1 cellular context compared by ENCODE assay signal in the genomic region with DNA sequence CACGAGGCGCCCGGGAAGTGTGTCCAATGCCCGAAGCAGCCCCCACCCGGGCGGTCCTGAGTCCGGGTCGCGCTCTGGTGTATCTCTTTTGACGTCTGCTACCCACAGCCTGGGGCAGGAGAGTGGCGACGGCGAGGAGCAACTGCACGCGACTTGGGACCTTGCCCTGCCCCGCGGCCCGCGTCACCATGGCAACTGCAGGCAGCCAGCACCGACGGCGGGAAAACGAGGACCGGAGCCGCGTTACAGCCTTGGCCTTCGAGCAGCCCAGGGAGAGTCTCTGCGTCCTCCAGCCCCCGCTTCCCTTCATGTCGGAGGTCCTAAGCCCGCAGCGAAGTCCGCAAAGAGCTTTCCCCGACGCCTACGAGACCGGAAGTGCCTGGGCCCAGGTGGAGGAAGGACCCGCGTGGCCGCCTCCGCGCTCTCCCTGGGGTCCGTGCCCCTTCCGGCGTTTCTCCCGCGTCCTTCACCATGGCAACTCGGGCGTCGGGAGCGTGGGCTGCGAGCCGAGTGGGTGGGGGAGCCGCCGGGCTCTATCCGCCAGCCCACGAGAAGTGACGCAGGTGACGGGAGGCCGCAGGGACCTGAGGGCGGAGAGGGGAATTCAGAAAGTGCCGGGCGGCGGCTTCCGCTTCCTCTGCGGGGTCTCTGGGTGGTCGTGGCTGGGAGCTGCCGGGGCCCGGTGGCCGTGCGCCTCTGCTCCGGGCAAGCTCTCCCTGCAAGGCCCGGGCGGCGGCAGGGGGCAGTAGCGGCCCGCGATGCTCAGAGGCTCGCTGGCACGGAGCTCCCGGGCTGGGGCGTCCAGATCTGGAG.
TF ChIP-seq lines count a peak whose summit lies in the region.

No MANE protein-coding gene starts in this region.

TF ChIP-seq in HepG2, 621 proteins besides CTCF, POLR2A, EP300 and RAD21 (continued from another document and continues in another):
- TF ChIP-seq, protein P1, sequence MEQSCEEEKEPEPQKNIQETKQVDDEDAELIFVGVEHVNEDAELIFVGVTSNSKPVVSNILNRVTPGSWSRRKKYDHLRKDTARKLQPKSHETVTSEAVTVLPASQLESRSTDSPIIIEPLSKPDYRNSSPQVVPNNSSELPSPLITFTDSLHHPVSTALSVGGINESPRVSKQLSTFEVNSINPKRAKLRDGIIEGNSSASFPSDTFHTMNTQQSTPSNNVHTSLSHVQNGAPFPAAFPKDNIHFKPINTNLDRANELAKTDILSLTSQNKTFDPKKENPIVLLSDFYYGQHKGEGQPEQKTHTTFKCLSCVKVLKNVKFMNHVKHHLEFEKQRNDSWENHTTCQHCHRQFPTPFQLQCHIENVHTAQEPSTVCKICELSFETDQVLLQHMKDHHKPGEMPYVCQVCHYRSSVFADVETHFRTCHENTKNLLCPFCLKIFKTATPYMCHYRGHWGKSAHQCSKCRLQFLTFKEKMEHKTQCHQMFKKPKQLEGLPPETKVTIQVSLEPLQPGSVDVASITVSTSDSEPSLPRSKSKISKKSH (CRISPR knock-in tag; IDR thresholded peaks at IDR 0.05; ENCODE audit: borderline replicate concordance): peak; percentile 56; the same call in 1 of the 2 replicates
- TF ChIP-seq ZNF674 (CRISPR knock-in tag; IDR thresholded peaks at IDR 0.05; ENCODE audit: low read depth): no peak
- peak; percentile 90; the same call in 1 of the 2 replicates for TF ChIP-seq ZBTB7B (CRISPR knock-in tag; IDR thresholded peaks at IDR 0.05)
- TF ChIP-seq ZNF10 (CRISPR knock-in tag; IDR thresholded peaks at IDR 0.05; ENCODE audit: borderline replicate concordance, low read depth): no peak
- TF ChIP-seq PCBP1 (IDR thresholded peaks at IDR 0.05; ENCODE audit: borderline replicate concordance, low read depth, low read length): no peak
- TF ChIP-seq HMGXB3 (CRISPR knock-in tag; IDR thresholded peaks at IDR 0.05; ENCODE audit: borderline replicate concordance): no peak
- TF ChIP-seq NBN (conservative IDR thresholded peaks at IDR 0.05): no peak
- TF ChIP-seq THAP11 (CRISPR knock-in tag; IDR thresholded peaks at IDR 0.05): peak; percentile 44; the same call in 1 of the 2 replicates
- TF ChIP-seq PITX1 (CRISPR knock-in tag; IDR thresholded peaks at IDR 0.05): no peak
- TF ChIP-seq FOSL1 (CRISPR knock-in tag; IDR thresholded peaks at IDR 0.05; ENCODE audit: borderline replicate concordance): no peak
- peak; percentile 33 for TF ChIP-seq TAF15 (IDR thresholded peaks at IDR 0.05; ENCODE audit: low read depth, low read length, poor library complexity, severe bottlenecking)
- TF ChIP-seq ZSCAN30 (CRISPR knock-in tag; IDR thresholded peaks at IDR 0.05): no peak
- no peak for TF ChIP-seq SYNCRIP (IDR thresholded peaks at IDR 0.05; ENCODE audit: insufficient read depth, low read depth, low read length)
- TF ChIP-seq CEBPB (IDR thresholded peaks at IDR 0.05; ENCODE audit: borderline replicate concordance, low read depth, low read length): no peak
- no peak for TF ChIP-seq ZNF780A (CRISPR knock-in tag; IDR thresholded peaks at IDR 0.05)
- TF ChIP-seq ELF1 (CRISPR knock-in tag; IDR thresholded peaks at IDR 0.05): peak; percentile 76
- peak; percentile 50; the same call in 1 of the 2 replicates for TF ChIP-seq ZNF383 (CRISPR knock-in tag; IDR thresholded peaks at IDR 0.05; ENCODE audit: borderline replicate concordance)
- TF ChIP-seq FOXP1 (IDR thresholded peaks at IDR 0.05): no peak
- no peak for TF ChIP-seq FOXP1 (CRISPR knock-in tag; IDR thresholded peaks at IDR 0.05)
- no peak for TF ChIP-seq SATB2 (CRISPR knock-in tag; IDR thresholded peaks at IDR 0.05)
- TF ChIP-seq MBNL3 (CRISPR knock-in tag; conservative IDR thresholded peaks at IDR 0.05): no peak
- TF ChIP-seq ZNF136 (CRISPR knock-in tag; IDR thresholded peaks at IDR 0.05; ENCODE audit: low read depth): no peak; the same call in 1 of the 2 replicates
- peak; percentile 24; the same call in 1 of the 2 replicates for TF ChIP-seq ARNTL (CRISPR knock-in tag; IDR thresholded peaks at IDR 0.05)
- TF ChIP-seq RNF219 (CRISPR knock-in tag; IDR thresholded peaks at IDR 0.05): no peak
- no peak; the same call in 1 of the 2 replicates for TF ChIP-seq ZNF224 (CRISPR knock-in tag; IDR thresholded peaks at IDR 0.05)
- TF ChIP-seq PHF20 (CRISPR knock-in tag; IDR thresholded peaks at IDR 0.05): 0 out of 2 replicates have a peak, but pooled peaks have one; percentile 38
- no peak for TF ChIP-seq XBP1 (CRISPR knock-in tag; IDR thresholded peaks at IDR 0.05)
- TF ChIP-seq, protein P2, sequence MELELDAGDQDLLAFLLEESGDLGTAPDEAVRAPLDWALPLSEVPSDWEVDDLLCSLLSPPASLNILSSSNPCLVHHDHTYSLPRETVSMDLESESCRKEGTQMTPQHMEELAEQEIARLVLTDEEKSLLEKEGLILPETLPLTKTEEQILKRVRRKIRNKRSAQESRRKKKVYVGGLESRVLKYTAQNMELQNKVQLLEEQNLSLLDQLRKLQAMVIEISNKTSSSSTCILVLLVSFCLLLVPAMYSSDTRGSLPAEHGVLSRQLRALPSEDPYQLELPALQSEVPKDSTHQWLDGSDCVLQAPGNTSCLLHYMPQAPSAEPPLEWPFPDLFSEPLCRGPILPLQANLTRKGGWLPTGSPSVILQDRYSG (CRISPR knock-in tag; IDR thresholded peaks at IDR 0.05): no peak
- peak; percentile 35; the same call in 1 of the 2 replicates for TF ChIP-seq MEIS1 (CRISPR knock-in tag; IDR thresholded peaks at IDR 0.05; ENCODE audit: borderline replicate concordance)
- TF ChIP-seq SP140L (CRISPR knock-in tag; IDR thresholded peaks at IDR 0.05; ENCODE audit: borderline replicate concordance): no peak
- peak; percentile 78; the same call in 1 of the 2 replicates for TF ChIP-seq MXD4 (CRISPR knock-in tag; IDR thresholded peaks at IDR 0.05)
- no peak for TF ChIP-seq KAT2B (IDR thresholded peaks at IDR 0.05; ENCODE audit: borderline replicate concordance, low read depth, low read length)
- no peak for TF ChIP-seq ZUFSP (CRISPR knock-in tag; IDR thresholded peaks at IDR 0.05; ENCODE audit: borderline replicate concordance)
- 0 out of 2 replicates have a peak, but pooled peaks have one; percentile 3 for TF ChIP-seq ZNF569 (CRISPR knock-in tag; IDR thresholded peaks at IDR 0.05; ENCODE audit: borderline replicate concordance)
- TF ChIP-seq ZNF772 (CRISPR knock-in tag; IDR thresholded peaks at IDR 0.05): no peak; the same call in 1 of the 2 replicates
- TF ChIP-seq ZNF776 (CRISPR knock-in tag; IDR thresholded peaks at IDR 0.05): peak; percentile 61; the same call in 1 of the 2 replicates
- TF ChIP-seq ZNF30 (CRISPR knock-in tag; IDR thresholded peaks at IDR 0.05): no peak
- no peak for TF ChIP-seq MATR3 (CRISPR knock-in tag; IDR thresholded peaks at IDR 0.05)
- no peak for TF ChIP-seq ZNF75D (CRISPR knock-in tag; IDR thresholded peaks at IDR 0.05; ENCODE audit: borderline replicate concordance)
- TF ChIP-seq ZNF407 (CRISPR knock-in tag; IDR thresholded peaks at IDR 0.05; ENCODE audit: not compliant biosample characterization): no peak
- no peak for TF ChIP-seq ZSCAN12 (CRISPR knock-in tag; IDR thresholded peaks at IDR 0.05)
- TF ChIP-seq KLF6 (CRISPR knock-in tag; IDR thresholded peaks at IDR 0.05): 0 out of 2 replicates have a peak, but pooled peaks have one; percentile 19
